In the genomic region with DNA sequence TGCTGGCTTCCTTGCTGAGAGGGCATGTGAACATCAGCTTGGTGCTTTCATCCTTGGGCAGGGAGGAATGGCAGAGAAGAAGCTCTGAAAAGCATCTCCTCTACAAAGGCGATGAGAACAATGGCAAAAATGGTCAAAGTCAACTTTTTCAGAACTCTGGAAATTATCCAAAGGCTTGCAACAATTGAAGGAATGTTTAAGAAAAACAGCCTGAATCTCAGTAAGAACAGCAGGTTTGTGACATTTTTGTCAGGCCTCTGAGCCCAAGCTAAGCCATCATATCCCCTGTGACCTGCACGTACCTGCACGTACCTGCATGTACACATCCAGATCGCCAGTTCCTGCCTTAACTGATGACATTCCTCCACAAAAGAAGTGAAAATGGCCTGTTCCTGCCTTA, we compare ENCODE assay signal across 24 cellular contexts. TPM values are rescaled to one million over a fixed set of nuclear protein-coding genes. Genes with fewer than 3 reads are reported as not detected.
"Had no signal": no experiment of that assay in that cellular context is flagged by ENCODE, and none has a peak within 500 bp of the region (broad histone marks: within the 10 kb centered on the region; RNA-seq: fewer than 3 reads in every experiment).

No MANE protein-coding gene starts in this region.

- DNase-seq: activated CD4-positive, alpha-beta T cell treated with anti-CD3 and anti-CD28 coated beads for 48 hours; activated CD4-positive, alpha-beta T cell treated with anti-CD3 and anti-CD28 coated beads, Interleukin-2, amount 50 U/mL, for 4 hours; activated CD4-positive, CD25-positive, alpha-beta regulatory T cell treated with anti-CD3 and anti-CD28 coated beads, Interleukin-2, amount 50 U/mL, for 72 hours; activated CD8-positive, alpha-beta memory T cell treated with anti-CD3 and anti-CD28 coated beads, Interleukin-2, amount 50 U/mL, for 48 hours; activated CD8-positive, alpha-beta T cell treated with anti-CD3 and anti-CD28 coated beads, Interleukin-2, amount 10 ng/mL, durations not matched to agents 7 days and 5 days; activated effector memory CD4-positive, alpha-beta T cell treated with Interleukin-2 at 50 U/mL for 16 hours; activated naive CD4-positive, alpha-beta T cell treated with Interleukin-2 at 50 U/mL for 16 hours; activated naive CD8-positive, alpha-beta T cell treated with anti-CD3 and anti-CD28 coated beads, Interleukin-2, amount 50 U/mL, for 24 hours; activated T-cell treated with anti-CD3 and anti-CD28 coated beads, Interleukin-2, amount 50 U/mL, for 1 hour; amygdala; Karpas-422; MM.1S; NCI-H1105; NCI-H1436; NCI-H1694 treated with DMSO at 0.1 percent for 48 hours; NCI-H2081 treated with DMSO at 0.1 percent for 48 hours; NCI-H2227 treated with DMSO at 0.1 percent for 48 hours; NCI-H526; NCI-H82; SIG-M5; T-helper 17 cell; T-helper 9 cell had no signal

RNA-seq across cellular contexts. Expression of gene ONECUT1, which starts 51.8 kb away (rescaled TPM):
- total RNA-seq: activated CD8-positive, alpha-beta T cell treated with anti-CD3 and anti-CD28 coated beads, Interleukin-2, amount 10 ng/mL, durations not matched to agents 7 days and 5 days; activated naive CD4-positive, alpha-beta T cell treated with anti-CD3 and anti-CD28 coated beads, Interleukin-2, amount 50 U/mL, for 72 hours; RPMI7951; T-helper 17 cell had no signal
